ENCODE assay signal across 14 cellular contexts in genomic region chr4:110636231-110636676, GRCh38. TPM values are rescaled to one million over a fixed set of nuclear protein-coding genes. Genes with fewer than 3 reads are reported as not detected.
DNase-seq lines count a peak whose midpoint lies in the region; ATAC-seq and TF ChIP-seq lines count a peak whose summit lies in the region.
"Had no signal": no experiment of that assay in that cellular context is flagged by ENCODE, and none has a peak within 500 bp of the region (broad histone marks: within the 10 kb centered on the region; RNA-seq: fewer than 3 reads in every experiment).

No MANE protein-coding gene starts in this region.

- peak overlapping the region; percentile 76 for H3K4me3 ChIP-seq in AG04449 (ENCODE audit: low read depth, low read length)
- peak overlapping the region; percentile 68 for H3K4me3 ChIP-seq in HUES48 (ENCODE audit: low read depth, low read length)
- H3K4me3 ChIP-seq in esophagus squamous epithelium = peak overlapping the region; percentile 19 to 64 (median 39)
- H3K4me3 ChIP-seq in neuron (ENCODE audit: low read length) = no peak overlapping the region

- intact Hi-C loops in esophagus squamous epithelium (cut with DNase I) = loop anchor here (10.0 kb wide), 1 partner anchor 639 kb away; no protein-coding TSS in a partner anchor
- intact Hi-C loops in activated CD4-positive, alpha-beta T cell treated with anti-CD3 and anti-CD28 coated beads for 36 hours (cut with DNase I, micrococcal nuclease) = loop anchor here in 1 of 2 experiments (10.0 kb wide), 2 partner anchors 189 to 1219 kb away; no protein-coding TSS in a partner anchor

- H3K27ac ChIP-seq in HUES48 (ENCODE audit: low read depth, low read length) (peak overlapping the region; percentile 64), esophagus squamous epithelium (peak overlapping the region in 3 of 4 donors; percentile 66 to 83 (median 74))
- H3K27ac ChIP-seq: VCaP had no signal

- POLR2A ChIA-PET in AG04449 (lab: Yijun Ruan, JAX) = interaction anchor here (0.7 kb wide), 1 partner anchor 207 kb away, joined by 3 read pairs; no protein-coding TSS in a partner anchor
- POLR2A ChIA-PET in activated CD4-positive, alpha-beta T cell treated with anti-CD3 and anti-CD28 coated beads for 36 hours (lab: Charles Lee) = interaction anchor here (0.7 kb wide), 1 partner anchor 1785 kb away, joined by 3 read pairs; no protein-coding TSS in a partner anchor

- ATAC-seq in activated CD4-positive, alpha-beta T cell treated with anti-CD3 and anti-CD28 coated beads for 36 hours = no peak

- peaks cover 5% of the 10 kb centered on the region for H3K9me3 Mint-ChIP-seq in activated CD4-positive, alpha-beta T cell treated with anti-CD3 and anti-CD28 coated beads for 36 hours (ENCODE audit: low read depth)

- no peak for TF ChIP-seq POLR2A in esophagus squamous epithelium (IDR thresholded peaks at IDR 0.05)

- H3K4me1 Mint-ChIP-seq in activated CD4-positive, alpha-beta T cell treated with anti-CD3 and anti-CD28 coated beads for 36 hours = peaks cover 9% of the 10 kb centered on the region

- no peak overlapping the region for H3K9ac ChIP-seq in HUES48 (ENCODE audit: low read depth, low read length)

- CTCF ChIA-PET in AG04449 (lab: Yijun Ruan, JAX) = interaction anchor here (0.7 kb wide), 1 partner anchor 178 kb away, joined by 4 read pairs; no protein-coding TSS in a partner anchor
- CTCF ChIA-PET in activated CD4-positive, alpha-beta T cell treated with anti-CD3 and anti-CD28 coated beads for 36 hours (lab: Charles Lee) = no interaction called here

- H3K27me3 ChIP-seq in HUES48 (ENCODE audit: control insufficient read depth, insufficient read depth, low read length) (peaks cover 99% of the 10 kb centered on the region), esophagus squamous epithelium (peaks cover 12 to 100% (median 28%) of the 10 kb centered on the region in 4 donors), neuron (ENCODE audit: insufficient read depth, low read length) (peaks cover 99% of the 10 kb centered on the region)

- H2AFZ ChIP-seq in neuron (ENCODE audit: low read depth, low read length) = peak overlapping the region; percentile 75

- H3K9me3 ChIP-seq in HUES48 (ENCODE audit: control insufficient read depth, insufficient read depth, low read length) (no peaks in the 10 kb centered on the region), esophagus squamous epithelium (no peaks in the 10 kb centered on the region), neuron (ENCODE audit: low read length) (no peaks in the 10 kb centered on the region)

- H3K36me3 Mint-ChIP-seq in activated CD4-positive, alpha-beta T cell treated with anti-CD3 and anti-CD28 coated beads for 36 hours (ENCODE audit: low read depth) = peaks cover 4% of the 10 kb centered on the region

- H3K4me3 Mint-ChIP-seq in activated CD4-positive, alpha-beta T cell treated with anti-CD3 and anti-CD28 coated beads for 36 hours = no peak overlapping the region
- H3K4me3 Mint-ChIP-seq: stimulated activated naive CD8-positive, alpha-beta T cell treated with anti-CD3 and anti-CD28 coated beads, Interleukin-15, Interleukin-2, amounts not matched to agents 100 ng/mL and 50 ng/mL, for 24 hours had no signal

- H3K4me1 ChIP-seq in HUES48 (ENCODE audit: control insufficient read depth, insufficient read depth, low read length) (peaks cover 67% of the 10 kb centered on the region), esophagus squamous epithelium (peaks cover 9 to 42% (median 13%) of the 10 kb centered on the region in 3 donors), neuron (ENCODE audit: insufficient read depth, low read length) (peaks cover 6% of the 10 kb centered on the region)

- H3K27ac Mint-ChIP-seq in activated CD4-positive, alpha-beta T cell treated with anti-CD3 and anti-CD28 coated beads for 36 hours = no peak overlapping the region
- H3K27ac Mint-ChIP-seq: stimulated activated naive CD8-positive, alpha-beta T cell treated with anti-CD3 and anti-CD28 coated beads, Interleukin-15, Interleukin-2, amounts not matched to agents 100 ng/mL and 50 ng/mL, for 24 hours had no signal

- 7 to 8% methylated on average over 11 of the region's 11 CpGs for WGBS in esophagus squamous epithelium, 2 donors

- H3K27me3 Mint-ChIP-seq in activated CD4-positive, alpha-beta T cell treated with anti-CD3 and anti-CD28 coated beads for 36 hours = peaks cover 78% of the 10 kb centered on the region

- H3K36me3 ChIP-seq in HUES48 (ENCODE audit: control insufficient read depth, insufficient read depth, low read length) = no peaks in the 10 kb centered on the region
- H3K36me3 ChIP-seq in esophagus squamous epithelium = no peaks in the 10 kb centered on the region
- no peaks in the 10 kb centered on the region for H3K36me3 ChIP-seq in neuron (ENCODE audit: insufficient read depth, low read length)

- TF ChIP-seq CTCF in AG04449 (IDR thresholded peaks at IDR 0.05; ENCODE audit: insufficient read depth, low read length, missing control alignments) = no peak
- no peak for TF ChIP-seq CTCF in esophagus squamous epithelium (IDR thresholded peaks at IDR 0.05)

- no peak for DNase-seq in AG04449 (ENCODE audit: low read depth, low spot score)
- no peak for DNase-seq in esophagus squamous epithelium (lab: John Stamatoyannopoulos, UW)
- DNase-seq in activated CD4-positive, CD25-positive, alpha-beta regulatory T cell treated with anti-CD3 and anti-CD28 coated beads, Interleukin-2, amount 50 U/mL, for 72 hours = no peak
- DNase-seq in NCI-H2171 treated with DMSO at 0.1 percent for 48 hours (lab: John Stamatoyannopoulos, UW) = no peak
- DNase-seq in activated CD4-positive, alpha-beta T cell treated with anti-CD3 and anti-CD28 coated beads for 36 hours = no peak
- no peak for DNase-seq in inferior parietal cortex (ENCODE audit: extremely low spot score)
- DNase-seq: activated gamma-delta T cell; effector memory CD4-positive, alpha-beta T cell; NCI-H1436; OCI-M1 had no signal

RNA-seq across cellular contexts. Expression of gene PITX2, which starts 13.4 kb away (rescaled TPM):
- 1 to 10 TPM in 2 of 4 donors, under 1 TPM in 1, not detected in 1; 0.66 to 4.8 (median 1.5) TPM for total RNA-seq in esophagus squamous epithelium
- total RNA-seq in activated CD4-positive, alpha-beta T cell treated with anti-CD3 and anti-CD28 coated beads for 36 hours = under 1 TPM in 1 of 2 experiments, not detected in 1; 0.09 TPM
